19 cellular contexts compared by ENCODE assay signal in the genomic region with DNA sequence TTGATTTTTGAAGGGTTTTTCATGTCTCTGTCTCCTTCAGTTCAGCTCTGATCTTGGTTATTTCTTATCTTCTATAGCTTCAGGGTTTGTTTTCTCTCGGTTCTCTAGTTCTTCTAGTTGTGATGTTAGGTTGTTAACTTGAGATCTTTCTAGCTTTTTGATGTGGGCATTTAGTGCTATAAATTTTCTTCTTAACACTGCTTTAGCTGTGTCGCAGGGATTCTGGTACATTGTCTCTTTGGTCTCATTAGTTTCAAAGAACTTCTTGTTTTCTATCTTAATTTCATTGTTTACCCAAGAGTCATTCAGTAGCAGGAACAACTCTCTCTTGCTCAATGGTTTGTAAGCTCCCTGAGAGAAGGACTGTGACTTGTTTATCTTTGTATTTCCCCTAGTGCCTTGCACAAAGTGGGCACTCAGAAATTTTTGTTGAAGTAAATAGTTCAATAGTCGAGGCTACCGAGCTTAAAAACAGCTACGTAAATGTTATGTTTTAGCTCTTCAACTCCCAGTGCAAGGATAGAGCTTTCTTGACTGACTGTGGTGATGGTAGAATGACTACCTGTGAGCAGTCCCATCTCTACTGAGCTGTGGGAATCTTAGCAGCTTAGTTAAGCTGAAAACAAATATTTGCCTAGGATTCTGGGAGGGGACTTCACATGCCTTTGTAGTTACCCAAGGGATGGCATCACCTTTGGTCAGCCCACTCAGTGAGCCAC.
DNase-seq lines count a peak whose midpoint lies in the region; FAIRE-seq and TF ChIP-seq lines count a peak whose summit lies in the region.
"Had no signal": no experiment of that assay in that cellular context is flagged by ENCODE, and none has a peak within 500 bp of the region (broad histone marks: within the 10 kb centered on the region; RNA-seq: fewer than 3 reads in every experiment).

No MANE protein-coding gene starts in this region.

- H3K27ac Mint-ChIP-seq in neural crest cell (ENCODE audit: unreplicated experiment) = peak overlapping the region; percentile 58
- H3K27ac Mint-ChIP-seq: CD4-positive, alpha-beta T cell had no signal

- H3K36me3 Mint-ChIP-seq in neural crest cell (ENCODE audit: low read depth) = peaks cover 3% of the 10 kb centered on the region

- H3K4me1 ChIP-seq in HEK293 (ENCODE audit: control insufficient read depth, insufficient read depth, low read length) = peaks cover 4% of the 10 kb centered on the region; the same call in 1 of the 2 replicates

- no peak for FAIRE-seq in GM12891 (lab: Jason Lieb, UNC)
- FAIRE-seq: A549, GM12892 had no signal

- H3K4me3 ChIP-seq in HEK293 (ENCODE audit: low read depth, low read length) = no peak overlapping the region
- H3K4me3 ChIP-seq: A549, SK-N-MC had no signal

- no peaks in the 10 kb centered on the region for H3K9me3 ChIP-seq in HEK293 (ENCODE audit: control insufficient read depth, insufficient read depth, low read depth, low read length)
- H3K9me3 ChIP-seq: A549 had no signal

- no peak overlapping the region for H3K4me3 Mint-ChIP-seq in neural crest cell
- H3K4me3 Mint-ChIP-seq: CD4-positive, alpha-beta T cell had no signal

- CTCF ChIA-PET in HEK293 (lab: Yijun Ruan, JAX) = interaction anchor here (0.6 to 1.4 kb wide), 3 partner anchors 13 to 287 kb away, joined by 3 to 5 read pairs (median 4); no protein-coding TSS in a partner anchor

- no peaks in the 10 kb centered on the region for H3K4me1 Mint-ChIP-seq in neural crest cell

- H3K36me3 ChIP-seq in HEK293 (ENCODE audit: control insufficient read depth in 2 of 2, insufficient read depth in 1 of 2, low read length in 2 of 2) = no peaks in the 10 kb centered on the region

- peak; percentile 17 for DNase-seq in amniotic epithelial cell (ENCODE audit: low read depth)
- peak; percentile 76 for DNase-seq in kidney tubule cell (ENCODE audit: low spot score)
- DNase-seq in neural crest cell (ENCODE audit: low read depth, low spot score) = no peak
- DNase-seq in GM12891 (ENCODE audit: insufficient read length, low spot score) = no peak
- DNase-seq in NCI-H2227 (lab: John Stamatoyannopoulos, UW; ENCODE audit: unreplicated experiment) = no peak
- no peak for DNase-seq in NCI-H1436 treated with DMSO at 0.1 percent for 48 hours (lab: John Stamatoyannopoulos, UW)
- DNase-seq: CD4-positive, alpha-beta T cell; GOT3; Kasumi-1; MM.1S; NCI-H1092 treated with DMSO at 0.1 percent for 48 hours; NCI-H2081; NCI-H2171 treated with DMSO at 0.1 percent for 48 hours; NCI-H774; SHP77 had no signal

- no peaks in the 10 kb centered on the region for H3K27me3 Mint-ChIP-seq in neural crest cell (ENCODE audit: low read depth)

- no peak for TF ChIP-seq POLR2A in GM12891 (IDR thresholded peaks at IDR 0.05; ENCODE audit: low read depth, low read length)

- H3K9me3 Mint-ChIP-seq in neural crest cell = peaks cover 18% of the 10 kb centered on the region

- POLR2A ChIA-PET in HEK293 (lab: Yijun Ruan, JAX) = interaction anchor here (1.3 kb wide), 1 partner anchor 11 kb away, joined by 3 read pairs; no protein-coding TSS in a partner anchor

- no peak overlapping the region for H3K27ac ChIP-seq in HEK293 (ENCODE audit: extremely low read depth, low read depth, low read length)
- H3K27ac ChIP-seq: SK-N-MC had no signal

- no peak for TF ChIP-seq CTCF in HEK293 (tag by site-specific recombination; IDR thresholded peaks at IDR 0.05)
- TF ChIP-seq CTCF in neural crest cell (conservative IDR thresholded peaks at IDR 0.05) = no peak

TF ChIP-seq in HEK293, 187 proteins besides CTCF, POLR2A, EP300 and RAD21:
- TF ChIP-seq ZFHX2 (tag by site-specific recombination; conservative IDR thresholded peaks at IDR 0.05) (0 out of 2 replicates have a peak, but pooled peaks have one; percentile 10), ZSCAN30 (tag by site-specific recombination; IDR thresholded peaks at IDR 0.05) (no peak)

TF ChIP-seq in GM12891, 5 proteins besides CTCF, POLR2A, EP300 and RAD21:
- TF ChIP-seq TAF1 (IDR thresholded peaks at IDR 0.05; ENCODE audit: low read depth, low read length) (no peak), POLR2AphosphoS5 (IDR thresholded peaks at IDR 0.05; ENCODE audit: low read depth, low read length) (no peak), POU2F2 (IDR thresholded peaks at IDR 0.05; ENCODE audit: low read depth, low read length) (no peak), SPI1 (IDR thresholded peaks at IDR 0.05; ENCODE audit: low read depth, low read length) (no peak), PAX5 (IDR thresholded peaks at IDR 0.05; ENCODE audit: insufficient read depth, low read length, severe bottlenecking) (no peak)

Comparison
In these comparisons a context has a peak if more than half of its experiments do, and no peak if none do; other contexts are left out.
1. DNase-seq: peak in amniotic epithelial cell (single experiment) and kidney tubule cell (single experiment); none in neural crest cell (single experiment), GM12891 (single experiment), NCI-H2227 (single experiment) and NCI-H1436 treated with DMSO at 0.1 percent for 48 hours (single experiment).